Comparison of ENCODE assay signal across 7 cellular contexts in the genomic region with DNA sequence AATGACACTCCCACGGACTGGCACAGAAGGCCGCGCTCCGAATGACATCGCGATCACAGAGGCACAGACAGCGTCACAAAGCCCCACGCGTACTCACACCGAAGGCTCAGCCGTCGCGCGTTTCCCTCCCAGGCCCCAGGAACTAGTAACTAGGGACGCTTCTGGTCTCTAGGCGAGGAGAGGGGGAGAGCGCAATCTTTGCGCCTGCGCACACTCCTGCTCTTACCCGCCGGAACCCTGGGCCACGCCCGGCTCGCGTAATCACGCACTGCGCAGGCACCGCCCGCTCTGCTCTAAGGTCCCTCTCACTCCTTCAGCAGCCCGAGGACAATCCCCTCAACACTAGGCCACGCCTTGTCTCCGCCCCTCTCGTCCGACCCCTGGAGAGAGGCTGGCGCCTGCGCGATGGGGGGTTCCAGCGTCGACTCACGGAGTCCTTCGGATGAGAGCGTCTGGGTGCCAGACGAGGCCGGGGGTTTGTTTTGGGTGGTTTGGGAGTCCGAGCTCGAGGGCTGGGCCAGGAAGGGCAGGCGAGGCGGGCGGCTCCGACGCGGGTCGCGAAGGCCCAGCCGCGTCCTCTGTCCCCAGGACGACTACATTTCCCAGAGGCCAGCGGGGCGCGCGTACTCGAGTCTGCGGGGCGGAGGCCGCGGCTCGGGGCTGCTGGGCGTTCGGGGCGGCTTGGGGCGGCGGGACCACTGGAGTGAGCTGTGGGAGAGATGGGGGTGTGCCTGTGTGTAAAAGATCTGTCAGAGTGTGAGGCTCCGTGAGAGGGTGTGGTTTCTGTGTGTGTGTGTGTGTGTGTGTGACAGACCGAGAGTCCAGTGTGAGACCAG. TPM values are rescaled to one million over a fixed set of nuclear protein-coding genes. Genes with fewer than 3 reads are reported as not detected.
DNase-seq lines count a peak whose midpoint lies in the region; ATAC-seq and TF ChIP-seq lines count a peak whose summit lies in the region.

A gene (plus strand): TSS at position 410 of the 836 bp plus-strand sequence. CDS start 3,717 bp downstream, outside the sequence.

- H2AK5ac ChIP-seq in H9 (ENCODE audit: insufficient read length, low read length): no peak within 1 kb of the TSS

- H3K23me2 ChIP-seq in H9 (ENCODE audit: insufficient read length, low read depth, low read length, poor library complexity, severe bottlenecking): no peaks in the 10 kb centered on the region

- H3K27me3 Mint-ChIP-seq in H9 (ENCODE audit: low read depth): peaks cover 3% of the 10 kb centered on the region; the same call in 1 of the 2 replicates

- H3K36me3 Mint-ChIP-seq in H9 (ENCODE audit: insufficient read depth in 1 of 3, low read depth in 3 of 3): peaks cover 2 to 19% (median 7%) of the 10 kb centered on the region in 3 experiments; a peak in 6 of 7 replicates

- H3K4ac ChIP-seq in H9 (ENCODE audit: low read depth, low read length): no peak within 1 kb of the TSS

- H3K36me3 ChIP-seq in NT2/D1 (ENCODE audit: insufficient read depth, insufficient read length, low read length): peaks cover 3% of the 10 kb centered on the region
- no peaks in the 10 kb centered on the region for H3K36me3 ChIP-seq in fibroblast of lung (ENCODE audit: control insufficient read depth, insufficient read depth, low read length)

- H3T11ph ChIP-seq in H9 (ENCODE audit: low read length): no peak within 1 kb of the TSS

- peak within 1 kb of the TSS; percentile 76 for H3K4me3 ChIP-seq in NT2/D1 (ENCODE audit: insufficient read length, low read depth)
- H3K4me3 ChIP-seq in fibroblast of lung (replicated peaks in 1 of 4; ENCODE audit: control extremely low read depth in 1 of 4, insufficient read depth in 1 of 4, low read depth in 3 of 4, low read length in 4 of 4): peak within 1 kb of the TSS; percentile 63 to 96 (median 84)

- H2BK20ac ChIP-seq in H9 (ENCODE audit: low read depth, low read length, poor library complexity, severe bottlenecking): no peak within 1 kb of the TSS

- no peak for ATAC-seq in HG02938 (IDR thresholded peaks at IDR 0.05; ENCODE audit: unreplicated experiment)

- H3K79me1 ChIP-seq in H9 (ENCODE audit: insufficient read depth, low read depth, low read length, poor library complexity, severe bottlenecking): no peaks in the 10 kb centered on the region

- H2BK15ac ChIP-seq in H9 (ENCODE audit: low read depth, low read length): no peak within 1 kb of the TSS

- no peaks in the 10 kb centered on the region for H4K20me1 ChIP-seq in H9 (ENCODE audit: control insufficient read depth, insufficient read depth, insufficient read length)
- no peaks in the 10 kb centered on the region for H4K20me1 ChIP-seq in fibroblast of lung (ENCODE audit: control insufficient read depth, extremely low read depth, insufficient read depth, low read length)

- no peak within 1 kb of the TSS; the same call in 1 of the 2 replicates for H3K14ac ChIP-seq in H9 (ENCODE audit: insufficient read depth, low read length)

- H2BK120ac ChIP-seq in H9 (ENCODE audit: low read depth, low read length, poor library complexity, severe bottlenecking): no peak within 1 kb of the TSS

- no peak within 1 kb of the TSS for H2AFZ ChIP-seq in H9 (ENCODE audit: low read length)
- H2AFZ ChIP-seq in fibroblast of lung (ENCODE audit: low read length): peak within 1 kb of the TSS; percentile 100

- H3K9me3 Mint-ChIP-seq in H9: peaks cover 33 to 57% of the 10 kb centered on the region in 2 experiments

- no peak within 1 kb of the TSS for H2BK5ac ChIP-seq in H9 (ENCODE audit: insufficient read length, low read length)

- peak within 1 kb of the TSS; percentile 61 for H4K8ac ChIP-seq in H9 (replicated peaks; ENCODE audit: insufficient read length, low read depth, low read length)

- H3K79me2 ChIP-seq in H9 (ENCODE audit: insufficient read depth, low read length) (no peaks in the 10 kb centered on the region), fibroblast of lung (ENCODE audit: control insufficient read depth, insufficient read depth, low read length) (no peaks in the 10 kb centered on the region)

- no peak for TF ChIP-seq CTCF in H9 (conservative IDR thresholded peaks at IDR 0.05)
- no peak for TF ChIP-seq CTCF in fibroblast of lung (conservative IDR thresholded peaks at IDR 0.05 in 1 of 2, IDR thresholded peaks at IDR 0.05 in 1 of 2; ENCODE audit: low read depth in 1 of 2, low read length in 2 of 2)

- H4K91ac ChIP-seq in H9 (ENCODE audit: insufficient read length, low read depth, low read length): no peak within 1 kb of the TSS

- H3K9me3 ChIP-seq in H9 (ENCODE audit: control insufficient read depth, low read depth, low read length): peaks cover 11% of the 10 kb centered on the region
- H3K9me3 ChIP-seq in NT2/D1 (ENCODE audit: insufficient read depth, low read length): no peaks in the 10 kb centered on the region
- H3K9me3 ChIP-seq in fibroblast of lung (ENCODE audit: control insufficient read depth, insufficient read depth, low read depth, low read length): no peaks in the 10 kb centered on the region

- DNase-seq in H9 (peak; percentile 94), NT2/D1 (ENCODE audit: low read depth, low spot score) (peak; percentile 92), activated T-helper 1 cell treated with Interleukin-2 at 50 U/mL for 16 hours (ENCODE audit: low read depth) (peak; percentile 65), fibroblast of lung (ENCODE audit: low read depth in 2 of 2) (peak; percentile 98 to 99), myocyte (ENCODE audit: low read depth) (peak; percentile 85)
- peak; percentile 61 for DNase-seq in stimulated activated CD8-positive, alpha-beta memory T cell treated with anti-CD3 and anti-CD28 coated beads, Interleukin-7, amount 100 ng/mL, for 24 hours (ENCODE audit: low read depth)

- no peak within 1 kb of the TSS for H3K18ac ChIP-seq in H9 (ENCODE audit: insufficient read length, low read depth, low read length)

- peak within 1 kb of the TSS; percentile 37 for H3K56ac ChIP-seq in H9 (ENCODE audit: insufficient read length, low read depth, low read length)

- no peak within 1 kb of the TSS; a peak in 1 of 7 replicates for H3K27ac Mint-ChIP-seq in H9

- no peak within 1 kb of the TSS for H4K5ac ChIP-seq in H9 (ENCODE audit: insufficient read length, low read depth, low read length)

- H2BK12ac ChIP-seq in H9 (ENCODE audit: insufficient read length, low read depth, low read length): no peak within 1 kb of the TSS

- H3K4me1 Mint-ChIP-seq in H9: no peaks in the 10 kb centered on the region

- no peak within 1 kb of the TSS; a peak in 1 of 5 replicates for H3K4me3 Mint-ChIP-seq in H9

- H3K4me2 ChIP-seq in H9 (ENCODE audit: insufficient read depth, insufficient read length, low read length) (peak within 1 kb of the TSS; percentile 98), fibroblast of lung (ENCODE audit: extremely low read depth, insufficient read depth, low read length) (peak within 1 kb of the TSS; percentile 98)

- no CpG with 5 or more reads among the region's 74 CpGs for WGBS in H9 (ENCODE audit: extremely low coverage, insufficient read length, low lambda C conversion rate)

- H3K4me1 ChIP-seq in H9 (ENCODE audit: insufficient read depth, low read length): no peaks in the 10 kb centered on the region; the same call in 1 of the 2 replicates
- no peaks in the 10 kb centered on the region for H3K4me1 ChIP-seq in NT2/D1 (ENCODE audit: insufficient read depth, insufficient read length)
- peaks cover 4% of the 10 kb centered on the region for H3K4me1 ChIP-seq in fibroblast of lung (ENCODE audit: control insufficient read depth, extremely low read depth, insufficient read depth, low read length)

- H3K9ac ChIP-seq in H9 (ENCODE audit: extremely low read depth, insufficient read length, low read length): peak within 1 kb of the TSS; percentile 68
- peak within 1 kb of the TSS; percentile 92 for H3K9ac ChIP-seq in NT2/D1 (ENCODE audit: insufficient read length, low read depth)
- peak within 1 kb of the TSS; percentile 92 for H3K9ac ChIP-seq in fibroblast of lung (ENCODE audit: insufficient read depth, low read length)

- H3K27ac ChIP-seq in H9 (ENCODE audit: insufficient read length, low read depth, low read length): no peak within 1 kb of the TSS
- peak within 1 kb of the TSS; percentile 94 for H3K27ac ChIP-seq in fibroblast of lung (ENCODE audit: insufficient read depth, low read length)

- H3K27me3 ChIP-seq in H9 (ENCODE audit: insufficient read depth, low read length): no peaks in the 10 kb centered on the region; the same call in 1 of the 2 replicates
- peaks cover 8% of the 10 kb centered on the region for H3K27me3 ChIP-seq in NT2/D1 (ENCODE audit: insufficient read depth, insufficient read length)
- H3K27me3 ChIP-seq in fibroblast of lung (ENCODE audit: control insufficient read depth, insufficient read depth, low read length): no peaks in the 10 kb centered on the region

- no peak within 1 kb of the TSS for H3K23ac ChIP-seq in H9 (ENCODE audit: insufficient read length, low read depth, low read length)

RNA-seq across cellular contexts. Expression of the gene that starts here (rescaled TPM):
- total RNA-seq in H9 (2021): not detected in 2 replicates
- 4.4 and 9.2 TPM in 2 replicates for total RNA-seq in fibroblast of lung
- 1.7 and 2.4 TPM in 2 replicates for polyA plus RNA-seq in fibroblast of lung
- polyA plus RNA-seq in fibroblast of lung (2012): 1.5 and 1.8 TPM in 2 replicates
- 0.24 and 1.6 TPM in 2 replicates for polyA minus RNA-seq in fibroblast of lung (ENCODE audit: low replicate concordance)
- 1.4 and 2.2 TPM in 2 replicates for total RNA-seq in myocyte
- polyA plus RNA-seq in myocyte (2012): 1.8 TPM

Comparison
In these comparisons a context has a peak if more than half of its experiments do, and no peak if none do; other contexts are left out.
1. Peak in DNase-seq, H3K9ac ChIP-seq and H3K4me2 ChIP-seq in H9; RNA of the gene not detected or under 1 TPM.